ENCODE assay signal across 14 cellular contexts in the genomic region with DNA sequence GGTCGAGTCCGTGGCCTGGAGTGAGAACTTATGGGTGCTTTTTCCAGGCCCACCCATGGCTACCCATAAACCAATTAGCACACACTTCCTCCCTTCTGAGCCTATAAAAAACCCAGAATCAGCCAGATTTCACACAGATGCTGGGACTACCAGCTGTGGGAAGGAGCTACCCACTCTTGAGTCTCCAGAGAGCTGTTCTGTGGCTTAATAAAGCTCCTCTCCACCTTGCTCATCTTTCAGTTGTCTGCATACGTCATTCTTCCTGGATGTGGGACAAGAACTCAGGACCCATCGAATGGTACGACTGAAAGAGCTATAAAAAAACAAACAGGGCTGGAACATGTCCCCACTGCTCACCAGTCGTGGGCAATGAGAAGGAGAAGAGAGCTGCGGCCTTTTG.
DNase-seq lines count a peak whose midpoint lies in the region; ATAC-seq and TF ChIP-seq lines count a peak whose summit lies in the region.
"Had no signal": no experiment of that assay in that cellular context is flagged by ENCODE, and none has a peak within 500 bp of the region (broad histone marks: within the 10 kb centered on the region; RNA-seq: fewer than 3 reads in every experiment).

No MANE protein-coding gene starts in this region.

- TF ChIP-seq POLR2A in upper lobe of left lung (IDR thresholded peaks at IDR 0.05): no peak

- H3K79me2 ChIP-seq in DND-41 (ENCODE audit: insufficient read depth, low read length) (no peaks in the 10 kb centered on the region), osteoblast (ENCODE audit: insufficient read depth, low read length) (peaks cover 61% of the 10 kb centered on the region)

- no peaks in the 10 kb centered on the region for H4K20me1 ChIP-seq in DND-41 (ENCODE audit: insufficient read depth, low read length)
- H4K20me1 ChIP-seq in osteoblast (ENCODE audit: insufficient read depth, low read length): no peaks in the 10 kb centered on the region

- DNase-seq in DND-41 (no peak), fibroblast of mammary gland (ENCODE audit: low read depth) (peak; percentile 40), osteoblast (ENCODE audit: insufficient read length, low spot score, missing footprints) (peak; percentile 1), upper lobe of left lung (no peak)
- DNase-seq: CD4-positive, alpha-beta T cell; CD8-positive, alpha-beta memory T cell; DMS 273 treated with DMSO at 0.1 percent for 48 hours; DMS79; GF-D8; GM23248; H9 had no signal

- no peak overlapping the region for H3K9ac ChIP-seq in DND-41 (ENCODE audit: low read depth, low read length)
- H3K9ac ChIP-seq: GM23248 had no signal

- H3K4me1 ChIP-seq in DND-41 (ENCODE audit: insufficient read depth, low read length) (peaks cover 38% of the 10 kb centered on the region), osteoblast (ENCODE audit: insufficient read depth, low read length) (peaks cover 31% of the 10 kb centered on the region), upper lobe of left lung (peaks cover 0 to 6% (median 2%) of the 10 kb centered on the region in 4 donors)

- WGBS in upper lobe of left lung, 2 donors: 84 to 90% methylated on average over 5 to 7 of the region's 7 CpGs

- no peak for TF ChIP-seq EP300 in upper lobe of left lung (IDR thresholded peaks at IDR 0.05)

- H3K36me3 ChIP-seq in DND-41 (ENCODE audit: insufficient read depth, low read length) (no peaks in the 10 kb centered on the region), osteoblast (ENCODE audit: insufficient read depth, low read length) (peaks cover 23% of the 10 kb centered on the region), upper lobe of left lung (no peaks in the 10 kb centered on the region)

- no peak overlapping the region for H2AFZ ChIP-seq in DND-41 (ENCODE audit: low read depth, low read length)
- H2AFZ ChIP-seq in osteoblast (ENCODE audit: low read length): no peak overlapping the region
- H2AFZ ChIP-seq: GM23248 had no signal

- ATAC-seq in DND-41 (ENCODE audit: insufficient read depth, low read depth): no peak
- no peak for ATAC-seq in upper lobe of left lung (ENCODE audit: low FRiP score in 2 of 2)
- ATAC-seq in GM18907 (IDR thresholded peaks at IDR 0.05; ENCODE audit: unreplicated experiment): no peak
- ATAC-seq in GM21360 (IDR thresholded peaks at IDR 0.05; ENCODE audit: unreplicated experiment): no peak
- ATAC-seq: HCT116 had no signal

- H3K27me3 ChIP-seq in DND-41 (ENCODE audit: insufficient read depth, low read length, poor library complexity): no peaks in the 10 kb centered on the region
- H3K27me3 ChIP-seq in osteoblast (ENCODE audit: insufficient read depth, low read length): no peaks in the 10 kb centered on the region
- no peaks in the 10 kb centered on the region for H3K27me3 ChIP-seq in upper lobe of left lung

- H3K4me3 ChIP-seq in DND-41 (ENCODE audit: low read depth in 1 of 2, low read length in 2 of 2) (no peak overlapping the region), fibroblast of mammary gland (ENCODE audit: control insufficient read depth, low read depth, low read length) (no peak overlapping the region), osteoblast (ENCODE audit: insufficient read depth, low read length) (no peak overlapping the region), upper lobe of left lung (no peak overlapping the region)
- H3K4me3 ChIP-seq: GM23248 had no signal

- TF ChIP-seq CTCF in DND-41 (IDR thresholded peaks at IDR 0.05; ENCODE audit: borderline replicate concordance, extremely low read depth, low read length, poor library complexity, severe bottlenecking): no peak
- no peak for TF ChIP-seq CTCF in fibroblast of mammary gland (conservative IDR thresholded peaks at IDR 0.05; ENCODE audit: control insufficient read depth, insufficient read depth, low read depth, low read length)
- TF ChIP-seq CTCF in osteoblast (IDR thresholded peaks at IDR 0.05; ENCODE audit: extremely low read depth, low read depth, low read length): no peak
- no peak for TF ChIP-seq CTCF in upper lobe of left lung (IDR thresholded peaks at IDR 0.05)

- H3K4me2 ChIP-seq in DND-41 (ENCODE audit: insufficient read depth, low read length): no peak overlapping the region
- H3K4me2 ChIP-seq in osteoblast (ENCODE audit: insufficient read depth, low read length): no peak overlapping the region

- H3K9me3 ChIP-seq in DND-41 (ENCODE audit: insufficient read depth, low read length, severe bottlenecking) (no peaks in the 10 kb centered on the region), osteoblast (ENCODE audit: low read depth, low read length) (no peaks in the 10 kb centered on the region), upper lobe of left lung (no peaks in the 10 kb centered on the region)

- H3K27ac ChIP-seq in DND-41 (ENCODE audit: low read length) (0 out of 2 replicates have a peak overlapping the region, but pooled peaks have one; percentile 16), osteoblast (ENCODE audit: low read depth, low read length) (no peak overlapping the region), upper lobe of left lung (no peak overlapping the region)
- H3K27ac ChIP-seq: GM23248 had no signal

Comparison
In these comparisons a context has a peak if more than half of its experiments do, and no peak if none do; other contexts are left out.
1. DNase-seq: peak in fibroblast of mammary gland (single experiment) and osteoblast (single experiment); none in DND-41 (single experiment) and upper lobe of left lung (0 of 2).